ENCODE assay signal across 1 cellular context in the genomic region with DNA sequence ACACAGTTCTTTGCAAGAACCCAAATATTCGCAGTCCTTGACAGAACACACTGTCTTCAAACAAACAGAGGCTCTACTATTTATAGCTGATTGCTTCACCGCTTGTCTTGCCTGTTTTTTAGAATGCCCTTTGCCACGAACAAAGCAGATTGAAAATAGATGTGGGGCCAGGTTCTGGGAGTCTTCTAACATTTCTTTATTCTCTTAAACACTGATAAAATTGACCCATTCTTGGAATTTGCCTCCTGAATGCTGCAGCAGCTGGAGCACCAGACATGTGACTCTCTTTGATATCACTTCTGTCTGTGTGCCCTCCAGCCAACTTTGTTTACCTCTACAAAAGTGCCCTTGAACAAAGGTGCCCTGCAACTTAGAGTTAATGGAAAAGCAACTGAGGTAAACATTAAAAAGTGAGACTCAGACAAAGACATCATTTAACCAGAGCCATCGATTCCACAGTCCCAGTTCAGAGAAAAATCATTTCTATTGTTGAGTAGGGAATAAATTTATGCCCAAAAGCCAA.
TF ChIP-seq lines count a peak whose summit lies in the region.

No MANE protein-coding gene starts in this region.

TF ChIP-seq in GM23338, 12 proteins besides CTCF, POLR2A, EP300 and RAD21 (continued from another document):
- TF ChIP-seq, protein P1, sequence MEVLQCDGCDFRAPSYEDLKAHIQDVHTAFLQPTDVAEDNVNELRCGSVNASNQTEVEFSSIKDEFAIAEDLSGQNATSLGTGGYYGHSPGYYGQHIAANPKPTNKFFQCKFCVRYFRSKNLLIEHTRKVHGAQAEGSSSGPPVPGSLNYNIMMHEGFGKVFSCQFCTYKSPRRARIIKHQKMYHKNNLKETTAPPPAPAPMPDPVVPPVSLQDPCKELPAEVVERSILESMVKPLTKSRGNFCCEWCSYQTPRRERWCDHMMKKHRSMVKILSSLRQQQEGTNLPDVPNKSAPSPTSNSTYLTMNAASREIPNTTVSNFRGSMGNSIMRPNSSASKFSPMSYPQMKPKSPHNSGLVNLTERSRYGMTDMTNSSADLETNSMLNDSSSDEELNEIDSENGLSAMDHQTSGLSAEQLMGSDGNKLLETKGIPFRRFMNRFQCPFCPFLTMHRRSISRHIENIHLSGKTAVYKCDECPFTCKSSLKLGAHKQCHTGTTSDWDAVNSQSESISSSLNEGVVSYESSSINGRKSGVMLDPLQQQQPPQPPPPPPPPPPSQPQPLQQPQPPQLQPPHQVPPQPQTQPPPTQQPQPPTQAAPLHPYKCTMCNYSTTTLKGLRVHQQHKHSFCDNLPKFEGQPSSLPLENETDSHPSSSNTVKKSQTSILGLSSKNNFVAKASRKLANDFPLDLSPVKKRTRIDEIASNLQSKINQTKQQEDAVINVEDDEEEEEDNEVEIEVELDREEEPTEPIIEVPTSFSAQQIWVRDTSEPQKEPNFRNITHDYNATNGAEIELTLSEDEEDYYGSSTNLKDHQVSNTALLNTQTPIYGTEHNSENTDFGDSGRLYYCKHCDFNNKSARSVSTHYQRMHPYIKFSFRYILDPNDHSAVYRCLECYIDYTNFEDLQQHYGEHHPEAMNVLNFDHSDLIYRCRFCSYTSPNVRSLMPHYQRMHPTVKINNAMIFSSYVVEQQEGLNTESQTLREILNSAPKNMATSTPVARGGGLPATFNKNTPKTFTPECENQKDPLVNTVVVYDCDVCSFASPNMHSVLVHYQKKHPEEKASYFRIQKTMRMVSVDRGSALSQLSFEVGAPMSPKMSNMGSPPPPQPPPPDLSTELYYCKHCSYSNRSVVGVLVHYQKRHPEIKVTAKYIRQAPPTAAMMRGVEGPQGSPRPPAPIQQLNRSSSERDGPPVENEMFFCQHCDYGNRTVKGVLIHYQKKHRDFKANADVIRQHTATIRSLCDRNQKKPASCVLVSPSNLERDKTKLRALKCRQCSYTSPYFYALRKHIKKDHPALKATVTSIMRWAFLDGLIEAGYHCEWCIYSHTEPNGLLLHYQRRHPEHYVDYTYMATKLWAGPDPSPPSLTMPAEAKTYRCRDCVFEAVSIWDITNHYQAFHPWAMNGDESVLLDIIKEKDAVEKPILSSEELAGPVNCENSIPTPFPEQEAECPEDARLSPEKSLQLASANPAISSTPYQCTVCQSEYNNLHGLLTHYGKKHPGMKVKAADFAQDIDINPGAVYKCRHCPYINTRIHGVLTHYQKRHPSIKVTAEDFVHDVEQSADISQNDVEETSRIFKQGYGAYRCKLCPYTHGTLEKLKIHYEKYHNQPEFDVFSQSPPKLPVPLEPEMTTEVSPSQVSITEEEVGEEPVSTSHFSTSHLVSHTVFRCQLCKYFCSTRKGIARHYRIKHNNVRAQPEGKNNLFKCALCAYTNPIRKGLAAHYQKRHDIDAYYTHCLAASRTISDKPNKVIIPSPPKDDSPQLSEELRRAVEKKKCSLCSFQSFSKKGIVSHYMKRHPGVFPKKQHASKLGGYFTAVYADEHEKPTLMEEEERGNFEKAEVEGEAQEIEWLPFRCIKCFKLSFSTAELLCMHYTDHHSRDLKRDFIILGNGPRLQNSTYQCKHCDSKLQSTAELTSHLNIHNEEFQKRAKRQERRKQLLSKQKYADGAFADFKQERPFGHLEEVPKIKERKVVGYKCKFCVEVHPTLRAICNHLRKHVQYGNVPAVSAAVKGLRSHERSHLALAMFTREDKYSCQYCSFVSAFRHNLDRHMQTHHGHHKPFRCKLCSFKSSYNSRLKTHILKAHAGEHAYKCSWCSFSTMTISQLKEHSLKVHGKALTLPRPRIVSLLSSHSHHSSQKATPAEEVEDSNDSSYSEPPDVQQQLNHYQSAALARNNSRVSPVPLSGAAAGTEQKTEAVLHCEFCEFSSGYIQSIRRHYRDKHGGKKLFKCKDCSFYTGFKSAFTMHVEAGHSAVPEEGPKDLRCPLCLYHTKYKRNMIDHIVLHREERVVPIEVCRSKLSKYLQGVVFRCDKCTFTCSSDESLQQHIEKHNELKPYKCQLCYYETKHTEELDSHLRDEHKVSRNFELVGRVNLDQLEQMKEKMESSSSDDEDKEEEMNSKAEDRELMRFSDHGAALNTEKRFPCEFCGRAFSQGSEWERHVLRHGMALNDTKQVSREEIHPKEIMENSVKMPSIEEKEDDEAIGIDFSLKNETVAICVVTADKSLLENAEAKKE (CRISPR knock-in tag; IDR thresholded peaks at IDR 0.05): no peak
- TF ChIP-seq EZH2 (IDR thresholded peaks at IDR 0.05; ENCODE audit: low read depth, unreplicated experiment) (no peak), POLR2AphosphoS5 (IDR thresholded peaks at IDR 0.05; ENCODE audit: low read depth) (no peak), STAT1 (IDR thresholded peaks at IDR 0.05; ENCODE audit: unreplicated experiment) (no peak)
- TF ChIP-seq, protein P2, sequence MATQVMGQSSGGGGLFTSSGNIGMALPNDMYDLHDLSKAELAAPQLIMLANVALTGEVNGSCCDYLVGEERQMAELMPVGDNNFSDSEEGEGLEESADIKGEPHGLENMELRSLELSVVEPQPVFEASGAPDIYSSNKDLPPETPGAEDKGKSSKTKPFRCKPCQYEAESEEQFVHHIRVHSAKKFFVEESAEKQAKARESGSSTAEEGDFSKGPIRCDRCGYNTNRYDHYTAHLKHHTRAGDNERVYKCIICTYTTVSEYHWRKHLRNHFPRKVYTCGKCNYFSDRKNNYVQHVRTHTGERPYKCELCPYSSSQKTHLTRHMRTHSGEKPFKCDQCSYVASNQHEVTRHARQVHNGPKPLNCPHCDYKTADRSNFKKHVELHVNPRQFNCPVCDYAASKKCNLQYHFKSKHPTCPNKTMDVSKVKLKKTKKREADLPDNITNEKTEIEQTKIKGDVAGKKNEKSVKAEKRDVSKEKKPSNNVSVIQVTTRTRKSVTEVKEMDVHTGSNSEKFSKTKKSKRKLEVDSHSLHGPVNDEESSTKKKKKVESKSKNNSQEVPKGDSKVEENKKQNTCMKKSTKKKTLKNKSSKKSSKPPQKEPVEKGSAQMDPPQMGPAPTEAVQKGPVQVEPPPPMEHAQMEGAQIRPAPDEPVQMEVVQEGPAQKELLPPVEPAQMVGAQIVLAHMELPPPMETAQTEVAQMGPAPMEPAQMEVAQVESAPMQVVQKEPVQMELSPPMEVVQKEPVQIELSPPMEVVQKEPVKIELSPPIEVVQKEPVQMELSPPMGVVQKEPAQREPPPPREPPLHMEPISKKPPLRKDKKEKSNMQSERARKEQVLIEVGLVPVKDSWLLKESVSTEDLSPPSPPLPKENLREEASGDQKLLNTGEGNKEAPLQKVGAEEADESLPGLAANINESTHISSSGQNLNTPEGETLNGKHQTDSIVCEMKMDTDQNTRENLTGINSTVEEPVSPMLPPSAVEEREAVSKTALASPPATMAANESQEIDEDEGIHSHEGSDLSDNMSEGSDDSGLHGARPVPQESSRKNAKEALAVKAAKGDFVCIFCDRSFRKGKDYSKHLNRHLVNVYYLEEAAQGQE (IDR thresholded peaks at IDR 0.05; ENCODE audit: unreplicated experiment): no peak
TF ChIP-seq in GM23338: peak in this region for 0.
